ENCODE assay signal across 13 cellular contexts in the genomic region with DNA sequence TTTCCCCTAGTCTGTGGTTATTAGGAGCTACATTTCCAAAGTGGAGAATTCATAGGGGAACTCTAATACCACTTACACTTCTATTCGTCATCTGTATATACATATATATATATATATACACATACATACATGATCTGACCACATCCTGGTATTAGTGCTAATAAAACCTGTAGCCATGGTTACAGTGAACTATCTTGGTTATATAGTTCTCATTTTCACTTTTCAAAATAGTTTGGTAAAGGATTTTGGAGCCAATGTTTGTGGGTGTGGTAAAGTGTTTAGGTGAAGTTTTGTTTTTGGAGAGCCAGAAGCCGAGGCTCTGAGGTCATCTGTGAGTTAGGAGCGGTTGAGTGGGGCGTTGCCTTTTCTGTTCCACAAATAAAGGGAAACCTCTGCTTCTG. TPM values are rescaled to one million over a fixed set of nuclear protein-coding genes. Genes with fewer than 3 reads are reported as not detected.
DNase-seq lines count a peak whose midpoint lies in the region; ATAC-seq and TF ChIP-seq lines count a peak whose summit lies in the region.
"Had no signal": no experiment of that assay in that cellular context is flagged by ENCODE, and none has a peak within 500 bp of the region (broad histone marks: within the 10 kb centered on the region; RNA-seq: fewer than 3 reads in every experiment).

No MANE protein-coding gene starts in this region.

- H3K4me1 ChIP-seq in DOHH2 (ENCODE audit: control insufficient read depth, low read length) (peaks cover 58% of the 10 kb centered on the region), Karpas-422 (ENCODE audit: low read length) (peaks cover 54% of the 10 kb centered on the region)

- ATAC-seq in GM19351 (IDR thresholded peaks at IDR 0.05; ENCODE audit: unreplicated experiment) = peak; percentile 92
- ATAC-seq in HG02884 (IDR thresholded peaks at IDR 0.05; ENCODE audit: unreplicated experiment) = peak; percentile 56
- ATAC-seq: body of pancreas; stimulated activated naive CD8-positive, alpha-beta T cell treated with anti-CD3 and anti-CD28 coated beads, Interleukin-15, amount 100 ng/mL, for 72 hours had no signal

- DNase-seq in Karpas-422 (peak; percentile 76), cortex of kidney (lab: John Stamatoyannopoulos, UW) (no peak), SHP77 treated with DMSO at 0.1 percent for 48 hours (lab: John Stamatoyannopoulos, UW) (no peak), progenitor cell of endocrine pancreas (ENCODE audit: low spot score, unreplicated experiment) (no peak)
- no peak for DNase-seq in activated T-helper 1 cell treated with anti-CD3 and anti-CD28 coated beads, Interleukin-12 subunit alpha, Interleukin-12 subunit beta, Interleukin-2, Interleukin-4 antibody, amounts not matched to agents 30 ng/mL and 10 ng/mL and 1 ng/mL, durations not matched to agents 14 hours and 24 hours and 36 hours (ENCODE audit: low spot score)
- DNase-seq: activated T-cell treated with anti-CD3 and anti-CD28 coated beads, Interleukin-2, amount 50 U/mL, for 1 hour; body of pancreas; stimulated activated naive CD8-positive, alpha-beta T cell treated with anti-CD3 and anti-CD28 coated beads, Interleukin-15, amount 100 ng/mL, for 72 hours had no signal

- H3K9me3 ChIP-seq in DOHH2 (ENCODE audit: control insufficient read depth, insufficient read depth, low read length) (no peaks in the 10 kb centered on the region), Karpas-422 (ENCODE audit: low read length) (no peaks in the 10 kb centered on the region)
- H3K9me3 ChIP-seq: body of pancreas, esophagus muscularis mucosa had no signal

- H3K36me3 Mint-ChIP-seq in activated T-helper 1 cell treated with anti-CD3 and anti-CD28 coated beads, Interleukin-12 subunit alpha, Interleukin-12 subunit beta, Interleukin-2, Interleukin-4 antibody, amounts not matched to agents 30 ng/mL and 10 ng/mL and 1 ng/mL, durations not matched to agents 14 hours and 24 hours and 36 hours (ENCODE audit: low read depth) = peaks cover 62% of the 10 kb centered on the region
- no peaks in the 10 kb centered on the region for H3K36me3 Mint-ChIP-seq in progenitor cell of endocrine pancreas (ENCODE audit: insufficient read depth)

- H3K9me3 Mint-ChIP-seq in activated T-helper 1 cell treated with anti-CD3 and anti-CD28 coated beads, Interleukin-12 subunit alpha, Interleukin-12 subunit beta, Interleukin-2, Interleukin-4 antibody, amounts not matched to agents 30 ng/mL and 10 ng/mL and 1 ng/mL, durations not matched to agents 14 hours and 24 hours and 36 hours = no peaks in the 10 kb centered on the region
- H3K9me3 Mint-ChIP-seq in progenitor cell of endocrine pancreas (ENCODE audit: low read depth) = no peaks in the 10 kb centered on the region
- H3K9me3 Mint-ChIP-seq: stimulated activated naive CD8-positive, alpha-beta T cell treated with anti-CD3 and anti-CD28 coated beads, Interleukin-15, amount 100 ng/mL, for 72 hours; T-helper 1 cell treated with Interleukin-12 subunit alpha and Interleukin-12 subunit beta and Interleukin-4 antibody, amounts not matched to agents 30 μg/mL and 1 μg/mL, for 36 hours had no signal

- no peaks in the 10 kb centered on the region for H3F3A ChIP-seq in DOHH2 (ENCODE audit: control insufficient read depth, insufficient read depth)

- peaks cover 91% of the 10 kb centered on the region for H3K36me3 ChIP-seq in DOHH2 (ENCODE audit: control insufficient read depth, low read length)
- peaks cover 79% of the 10 kb centered on the region for H3K36me3 ChIP-seq in Karpas-422 (ENCODE audit: insufficient read depth, low read length)

- H3K79me2 ChIP-seq in DOHH2 (ENCODE audit: control insufficient read depth, low read length) (peaks cover 92% of the 10 kb centered on the region), Karpas-422 (ENCODE audit: low read length) (peaks cover 92% of the 10 kb centered on the region)

- H3K4me3 Mint-ChIP-seq in activated T-helper 1 cell treated with anti-CD3 and anti-CD28 coated beads, Interleukin-12 subunit alpha, Interleukin-12 subunit beta, Interleukin-2, Interleukin-4 antibody, amounts not matched to agents 30 ng/mL and 10 ng/mL and 1 ng/mL, durations not matched to agents 14 hours and 24 hours and 36 hours = no peak overlapping the region
- H3K4me3 Mint-ChIP-seq in progenitor cell of endocrine pancreas (ENCODE audit: low read depth) = no peak overlapping the region
- H3K4me3 Mint-ChIP-seq: stimulated activated naive CD8-positive, alpha-beta T cell treated with anti-CD3 and anti-CD28 coated beads, Interleukin-15, amount 100 ng/mL, for 72 hours; T-helper 1 cell treated with Interleukin-12 subunit alpha and Interleukin-12 subunit beta and Interleukin-4 antibody, amounts not matched to agents 30 μg/mL and 1 μg/mL, for 36 hours had no signal

- H3K27ac Mint-ChIP-seq in activated T-helper 1 cell treated with anti-CD3 and anti-CD28 coated beads, Interleukin-12 subunit alpha, Interleukin-12 subunit beta, Interleukin-2, Interleukin-4 antibody, amounts not matched to agents 30 ng/mL and 10 ng/mL and 1 ng/mL, durations not matched to agents 14 hours and 24 hours and 36 hours = no peak overlapping the region
- no peak overlapping the region for H3K27ac Mint-ChIP-seq in progenitor cell of endocrine pancreas

- peaks cover 11% of the 10 kb centered on the region for H4K20me1 ChIP-seq in DOHH2 (ENCODE audit: control insufficient read depth, insufficient read depth, low read depth, low read length)
- peaks cover 34% of the 10 kb centered on the region for H4K20me1 ChIP-seq in Karpas-422 (ENCODE audit: insufficient read depth, low read depth, low read length)

- peaks cover 78% of the 10 kb centered on the region for H3K4me1 Mint-ChIP-seq in activated T-helper 1 cell treated with anti-CD3 and anti-CD28 coated beads, Interleukin-12 subunit alpha, Interleukin-12 subunit beta, Interleukin-2, Interleukin-4 antibody, amounts not matched to agents 30 ng/mL and 10 ng/mL and 1 ng/mL, durations not matched to agents 14 hours and 24 hours and 36 hours (ENCODE audit: low read depth)
- H3K4me1 Mint-ChIP-seq in progenitor cell of endocrine pancreas (ENCODE audit: low read depth) = peaks cover 16% of the 10 kb centered on the region

- H3K9me2 ChIP-seq in DOHH2 (replicated peaks; ENCODE audit: control insufficient read depth, low read length) (no peaks in the 10 kb centered on the region), Karpas-422 (replicated peaks; ENCODE audit: insufficient read depth, low read length) (no peaks in the 10 kb centered on the region)

- no peak overlapping the region for H2AFZ ChIP-seq in Karpas-422 (ENCODE audit: low read length)

- intact Hi-C loops in activated T-helper 1 cell treated with anti-CD3 and anti-CD28 coated beads, Interleukin-12 subunit alpha, Interleukin-12 subunit beta, Interleukin-2, Interleukin-4 antibody, amounts not matched to agents 30 ng/mL and 10 ng/mL and 1 ng/mL, durations not matched to agents 14 hours and 24 hours and 36 hours (cut with micrococcal nuclease) = no loop called here

- H3K4me3 ChIP-seq in DOHH2 (ENCODE audit: low read length) (peak overlapping the region; percentile 34; the same call in 1 of the 2 replicates), Karpas-422 (ENCODE audit: low read length) (peak overlapping the region; percentile 5; the same call in 1 of the 2 replicates)
- H3K4me3 ChIP-seq: body of pancreas, esophagus muscularis mucosa had no signal

- TF ChIP-seq CTCF in DOHH2 (IDR thresholded peaks at IDR 0.05; ENCODE audit: low read depth, low read length, poor library complexity, severe bottlenecking) (no peak), progenitor cell of endocrine pancreas (IDR thresholded peaks at IDR 0.05; ENCODE audit: unreplicated experiment) (no peak)

- H3K27me3 Mint-ChIP-seq in activated T-helper 1 cell treated with anti-CD3 and anti-CD28 coated beads, Interleukin-12 subunit alpha, Interleukin-12 subunit beta, Interleukin-2, Interleukin-4 antibody, amounts not matched to agents 30 ng/mL and 10 ng/mL and 1 ng/mL, durations not matched to agents 14 hours and 24 hours and 36 hours (ENCODE audit: insufficient read depth) = no peaks in the 10 kb centered on the region
- H3K27me3 Mint-ChIP-seq in progenitor cell of endocrine pancreas = no peaks in the 10 kb centered on the region
- H3K27me3 Mint-ChIP-seq: stimulated activated naive CD8-positive, alpha-beta T cell treated with anti-CD3 and anti-CD28 coated beads, Interleukin-15, amount 100 ng/mL, for 72 hours had no signal

- H3K27me3 ChIP-seq in DOHH2 (ENCODE audit: control insufficient read depth, low read length) = no peaks in the 10 kb centered on the region
- H3K27me3 ChIP-seq in Karpas-422 (ENCODE audit: low read length) = no peaks in the 10 kb centered on the region
- H3K27me3 ChIP-seq: body of pancreas, esophagus muscularis mucosa had no signal

- H3K27ac ChIP-seq in DOHH2 (ENCODE audit: low read depth, low read length) = no peak overlapping the region
- peak overlapping the region; percentile 86 for H3K27ac ChIP-seq in Karpas-422 (ENCODE audit: low read length)
- H3K27ac ChIP-seq: body of pancreas, esophagus muscularis mucosa had no signal

- 0 out of 2 replicates have a peak overlapping the region, but pooled peaks have one; percentile 43 for H3K9ac ChIP-seq in Karpas-422 (ENCODE audit: low read length)

- H3K4me2 ChIP-seq in DOHH2 (ENCODE audit: low read length) = peak overlapping the region; percentile 29; the same call in 1 of the 2 replicates
- H3K4me2 ChIP-seq in Karpas-422 (ENCODE audit: low read depth, low read length, poor library complexity, severe bottlenecking) = peak overlapping the region; percentile 58

RNA-seq across cellular contexts. Expression of a gene that starts 17.9 kb away (rescaled TPM):
- total RNA-seq in Karpas-422 (2014; rRNA removed; shearing (Covaris generic); ENCODE audit: low replicate concordance) = 48.5 and 86.6 TPM in 2 replicates
- 43.8 and 45.6 TPM in 2 replicates for total RNA-seq in activated T-helper 1 cell treated with anti-CD3 and anti-CD28 coated beads, Interleukin-12 subunit alpha, Interleukin-12 subunit beta, Interleukin-2, Interleukin-4 antibody, amounts not matched to agents 30 ng/mL and 10 ng/mL and 1 ng/mL, durations not matched to agents 14 hours and 24 hours and 36 hours
- 2.4 and 2.8 TPM in 2 replicates for total RNA-seq in progenitor cell of endocrine pancreas

Comparison
In these comparisons a context has a peak if more than half of its experiments do, and no peak if none do; other contexts are left out.
1. RNA of a gene that starts 17.9 kb away (total RNA-seq): 48.5 to 86.6 TPM in Karpas-422 and 43.8 to 45.6 TPM in activated T-helper 1 cell treated with anti-CD3 and anti-CD28 coated beads, Interleukin-12 subunit alpha, Interleukin-12 subunit beta, Interleukin-2, Interleukin-4 antibody, amounts not matched to agents 30 ng/mL and 10 ng/mL and 1 ng/mL, durations not matched to agents 14 hours and 24 hours and 36 hours; 2.4 to 2.8 TPM in progenitor cell of endocrine pancreas; every median in the first group is over 10 times any median in the second.